ENCODE assay signal across 14 cellular contexts in the genomic region with DNA sequence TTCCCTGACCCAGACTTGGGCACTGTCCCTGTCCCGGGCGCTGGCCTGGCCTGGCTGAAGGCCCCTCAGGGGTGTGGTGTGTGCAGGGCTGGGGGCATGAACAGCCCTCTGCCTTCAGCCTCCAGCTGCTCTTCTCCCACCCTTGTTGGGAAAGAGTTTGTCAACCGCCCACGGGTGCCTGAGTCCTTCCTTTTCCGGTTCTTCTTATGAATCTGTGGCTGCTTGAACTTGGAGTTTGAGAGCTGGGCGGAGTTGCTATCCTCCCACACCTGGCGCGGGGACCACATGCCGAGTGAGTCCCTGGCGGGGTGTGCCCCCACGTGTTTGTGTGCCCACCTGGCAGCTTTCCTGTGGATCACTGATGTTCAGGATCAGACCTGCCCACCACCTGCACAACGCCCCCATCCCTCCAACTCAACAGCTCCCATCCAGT. TPM values are rescaled to one million over a fixed set of nuclear protein-coding genes. Genes with fewer than 3 reads are reported as not detected.
A peak's percentile ranks its signal among the peaks of the same experiment; 100 is the strongest.
DNase-seq lines count a peak whose midpoint lies in the region; ATAC-seq, FAIRE-seq and TF ChIP-seq lines count a peak whose summit lies in the region.
"Had no signal": no experiment of that assay in that cellular context is flagged by ENCODE, and none has a peak within 500 bp of the region (broad histone marks: within the 10 kb centered on the region; RNA-seq: fewer than 3 reads in every experiment).

No MANE protein-coding gene starts in this region.

- POLR2A ChIA-PET in HepG2 (lab: Yijun Ruan, JAX): no interaction called here

- H3K4me3 ChIP-seq in right lobe of liver (no peak overlapping the region), HepG2 (replicated peaks in 1 of 3; ENCODE audit: insufficient read depth in 1 of 3, low read depth in 2 of 3, low read length in 3 of 3) (no peak overlapping the region), keratinocyte (ENCODE audit: control insufficient read depth in 2 of 3, extremely low read depth in 1 of 3, insufficient read depth in 2 of 3, low read depth in 1 of 3, low read length in 3 of 3) (peak overlapping the region in 1 of 3 experiments; percentile 7), upper lobe of right lung (no peak overlapping the region)

- H3K36me3 ChIP-seq in right lobe of liver (no peaks in the 10 kb centered on the region), HepG2 (replicated peaks in 1 of 2; ENCODE audit: control insufficient read depth in 1 of 2, insufficient read depth in 2 of 2, low read length in 2 of 2) (no peaks in the 10 kb centered on the region), keratinocyte (ENCODE audit: control insufficient read depth in 2 of 2, extremely low read depth in 1 of 2, insufficient read depth in 2 of 2, low read length in 2 of 2) (no peaks in the 10 kb centered on the region), upper lobe of right lung (no peaks in the 10 kb centered on the region)

- BruUV-seq in HepG2 (replicated peaks; lab: Mats Ljungman, UMichigan): no TSS peak

- H3K9me3 ChIP-seq in right lobe of liver (no peaks in the 10 kb centered on the region), HepG2 (ENCODE audit: low read length) (no peaks in the 10 kb centered on the region), keratinocyte (ENCODE audit: control insufficient read depth, low read depth, low read length) (no peaks in the 10 kb centered on the region), upper lobe of right lung (no peaks in the 10 kb centered on the region)

- H3K79me2 ChIP-seq in HepG2 (ENCODE audit: insufficient read depth, low read length) (no peaks in the 10 kb centered on the region), keratinocyte (ENCODE audit: control insufficient read depth, insufficient read depth, low read length) (no peaks in the 10 kb centered on the region)

- 20% methylated on average over 1 of the region's 12 CpGs for WGBS in right lobe of liver (ENCODE audit: insufficient coverage, low coverage, low lambda C conversion rate, missing lambda C conversion rate)
- 38% methylated on average over 6 of the region's 12 CpGs for WGBS in HepG2 (ENCODE audit: low lambda C conversion rate)

- H4K20me1 ChIP-seq in HepG2 (ENCODE audit: insufficient read depth, low read length) (no peaks in the 10 kb centered on the region), keratinocyte (ENCODE audit: control insufficient read depth, extremely low read depth, insufficient read depth, low read length) (no peaks in the 10 kb centered on the region)

- CTCF ChIA-PET in HepG2 (lab: Yijun Ruan, JAX; ENCODE audit: low intra/inter-chr PET ratio, low total read pairs): no interaction called here

- intact Hi-C loops in right lobe of liver (cut with DNase I): no loop called here
- intact Hi-C loops in HepG2 (cut with micrococcal nuclease; ENCODE audit: unreplicated experiment): no loop called here
- intact Hi-C loops in upper lobe of right lung (cut with DNase I): no loop called here

- TF ChIP-seq RAD21 in HepG2 (CRISPR knock-in tag; IDR thresholded peaks at IDR 0.05): no peak

- no peak overlapping the region for H2AFZ ChIP-seq in HepG2 (ENCODE audit: low read length)
- peak overlapping the region; percentile 63 for H2AFZ ChIP-seq in keratinocyte (ENCODE audit: control insufficient read depth, low read length)

- DNase-seq in right lobe of liver: no peak
- DNase-seq in HepG2 (ENCODE audit: low spot score): no peak
- DNase-seq in NCI-H345 (lab: John Stamatoyannopoulos, UW): peak; percentile 59
- no peak for DNase-seq in keratinocyte (ENCODE audit: low read depth, low spot score)
- peak; percentile 78 for DNase-seq in upper lobe of right lung
- DNase-seq in SHP77 treated with DMSO at 0.1 percent for 48 hours (lab: John Stamatoyannopoulos, UW): no peak
- no peak for DNase-seq in activated CD4-positive, alpha-beta T cell treated with anti-CD3 and anti-CD28 coated beads for 1 hour
- DNase-seq: DND-41; effector CD8-positive, alpha-beta T cell; foreskin fibroblast; immature natural killer cell; NCI-H1092 treated with DMSO at 0.1 percent for 48 hours; stimulated activated naive CD8-positive, alpha-beta T cell treated with anti-CD3 and anti-CD28 coated beads, Interleukin-15, amount 100 ng/mL, for 72 hours had no signal

- TF ChIP-seq EP300 in HepG2 (IDR thresholded peaks at IDR 0.05; ENCODE audit: low read depth in 2 of 2, low read length in 2 of 2): no peak
- TF ChIP-seq EP300 in HepG2 (CRISPR knock-in tag; IDR thresholded peaks at IDR 0.05; ENCODE audit: borderline replicate concordance): no peak

- TF ChIP-seq CTCF in right lobe of liver (IDR thresholded peaks at IDR 0.05): no peak
- TF ChIP-seq CTCF in HepG2 (CRISPR knock-in tag; IDR thresholded peaks at IDR 0.05): no peak
- no peak for TF ChIP-seq CTCF in keratinocyte (optimal IDR thresholded peaks at IDR 0.05 in 1 of 3, IDR thresholded peaks at IDR 0.05 in 1 of 3, conservative IDR thresholded peaks at IDR 0.05 in 1 of 3; ENCODE audit: extremely low read depth in 1 of 3, insufficient read depth in 2 of 3, low read length in 3 of 3)
- TF ChIP-seq CTCF in upper lobe of right lung (IDR thresholded peaks at IDR 0.05): no peak

- H3K9ac ChIP-seq in HepG2 (ENCODE audit: insufficient read depth, low read depth, low read length) (no peak overlapping the region), keratinocyte (ENCODE audit: control insufficient read depth, extremely low read depth, insufficient read depth, low read length) (no peak overlapping the region)

- FAIRE-seq in HepG2 (lab: Jason Lieb, UNC): no peak
- FAIRE-seq in keratinocyte (lab: Jason Lieb, UNC): no peak

- ATAC-seq in right lobe of liver: peak; percentile 12 to 36 (median 26)
- ATAC-seq in HepG2: no peak
- ATAC-seq in upper lobe of right lung: peak; percentile 73
- no peak for ATAC-seq in HG03442 (IDR thresholded peaks at IDR 0.05; ENCODE audit: unreplicated experiment)
- ATAC-seq: stimulated activated naive CD8-positive, alpha-beta T cell treated with anti-CD3 and anti-CD28 coated beads, Interleukin-15, amount 100 ng/mL, for 72 hours had no signal

- H3K4me2 ChIP-seq in HepG2 (ENCODE audit: low read depth, low read length): no peak overlapping the region
- H3K4me2 ChIP-seq in keratinocyte (ENCODE audit: control insufficient read depth, extremely low read depth, insufficient read depth, low read depth, low read length): peak overlapping the region; percentile 49

- no peak for TF ChIP-seq POLR2A in right lobe of liver (IDR thresholded peaks at IDR 0.05)
- no peak for TF ChIP-seq POLR2A in HepG2 (IDR thresholded peaks at IDR 0.05; ENCODE audit: insufficient read depth in 1 of 2, low read depth in 2 of 2, low read length in 2 of 2)

- in situ Hi-C loops in HepG2 (cut with HindIII; ENCODE audit: extremely low pct_ligation_motif_present, low pct_unique_long_range_greater_than_20kb): no loop called here

- H3K4me1 ChIP-seq in right lobe of liver (no peaks in the 10 kb centered on the region), HepG2 (ENCODE audit: insufficient read depth, low read length) (peaks cover 36% of the 10 kb centered on the region), keratinocyte (ENCODE audit: control insufficient read depth, extremely low read depth, insufficient read depth, low read length) (peaks cover 11% of the 10 kb centered on the region), upper lobe of right lung (peaks cover 3% of the 10 kb centered on the region)

- no peak overlapping the region for H3K27ac ChIP-seq in right lobe of liver
- H3K27ac ChIP-seq in HepG2 (ENCODE audit: extremely low read length, insufficient read depth, low read length): no peak overlapping the region
- no peak overlapping the region for H3K27ac ChIP-seq in keratinocyte (ENCODE audit: control insufficient read depth, insufficient read depth, low read length)
- no peak overlapping the region for H3K27ac ChIP-seq in upper lobe of right lung

- no peaks in the 10 kb centered on the region for H3K9me1 ChIP-seq in keratinocyte (ENCODE audit: control insufficient read depth, extremely low read depth, insufficient read depth, low read length)

- H3K27me3 ChIP-seq in right lobe of liver: no peaks in the 10 kb centered on the region
- H3K27me3 ChIP-seq in HepG2 (ENCODE audit: control insufficient read depth in 1 of 2, insufficient read depth in 2 of 2, low read length in 2 of 2): peaks cover 5 to 41% of the 10 kb centered on the region in 2 experiments; a peak in 4 of 5 replicates
- H3K27me3 ChIP-seq in keratinocyte (ENCODE audit: control insufficient read depth, extremely low read depth, insufficient read depth, low read length): peaks cover 26% of the 10 kb centered on the region
- peaks cover 8% of the 10 kb centered on the region for H3K27me3 ChIP-seq in upper lobe of right lung

- dilution Hi-C loops in keratinocyte (cut with MboI; ENCODE audit: extremely low pct_ligation_motif_present, low sequenced_read_pairs): no loop called here

RNA-seq across cellular contexts. Expression of gene NFAM1, which starts 13.4 kb away (rescaled TPM):
- total RNA-seq in right lobe of liver (1 to 10 TPM; 2.1 to 6.6 (median 2.4) TPM), HepG2 (2016; rRNA removed; fragmentation: Illumina TruSeq; extraction: Trizol) (not detected in 2 replicates), upper lobe of right lung (12.6 TPM)
- total RNA-seq in HepG2 (2016; cell fraction: cytosol; rRNA removed; fragmentation: Illumina TruSeq; extraction: Trizol; ENCODE audit: low read depth): not detected in 2 replicates
- not detected in 2 replicates for total RNA-seq in HepG2 (2016; cell fraction: insoluble cytoplasmic fraction; rRNA removed; fragmentation: Illumina TruSeq; extraction: Trizol)
- total RNA-seq in HepG2 (2016; cell fraction: membrane; rRNA removed; fragmentation: Illumina TruSeq; extraction: Trizol): not detected in 2 replicates
- total RNA-seq in HepG2 (2016; cell fraction: nucleus; rRNA removed; fragmentation: Illumina TruSeq; extraction: Trizol): not detected in 2 replicates
- polyA plus RNA-seq in HepG2 (2011; rRNA removed) (0.03 and 0.10 TPM in 2 replicates), keratinocyte (0.05 TPM in 1 of 3 replicates, not detected in the others)
- 0.01 TPM in 2 replicates for polyA plus RNA-seq in HepG2 (2011; cell fraction: cytosol; rRNA removed)
- 0.05 TPM in 1 of 2 replicates, not detected in the other for polyA plus RNA-seq in HepG2 (2011; cell fraction: nucleus; rRNA removed)
- 0.24 and 0.35 TPM in 2 replicates for polyA plus RNA-seq in HepG2 (2012)
- polyA plus RNA-seq in HepG2 (2016; cell fraction: cytosol; fragmentation: Illumina TruSeq; extraction: Trizol; ENCODE audit: low read depth): not detected in 2 replicates
- not detected in 2 replicates for polyA plus RNA-seq in HepG2 (2016; cell fraction: insoluble cytoplasmic fraction; fragmentation: Illumina TruSeq; extraction: Trizol; ENCODE audit: low read depth)
- polyA plus RNA-seq in HepG2 (2016; cell fraction: membrane; fragmentation: Illumina TruSeq; extraction: Trizol; ENCODE audit: low read depth): not detected in 2 replicates
- polyA plus RNA-seq in HepG2 (2016; cell fraction: nucleus; fragmentation: Illumina TruSeq; extraction: Trizol; ENCODE audit: insufficient read depth, low read depth): not detected in 2 replicates
- polyA minus RNA-seq in HepG2 (2011; rRNA and poly(A)+ RNA removed; ENCODE audit: low replicate concordance): 0.05 TPM in 1 of 2 replicates, not detected in the other
- polyA minus RNA-seq in HepG2 (2011; cell fraction: cytosol; rRNA and poly(A)+ RNA removed): not detected in 2 replicates
- not detected in 2 replicates for polyA minus RNA-seq in HepG2 (2011; cell fraction: nucleus; rRNA and poly(A)+ RNA removed)
- polyA plus RNA-seq in keratinocyte (2011; ENCODE audit: low read depth): not detected
- polyA plus RNA-seq in keratinocyte (2011; cell fraction: cytosol; rRNA removed): 0.03 and 0.05 TPM in 2 replicates
- 0.01 and 0.09 TPM in 2 replicates for polyA plus RNA-seq in keratinocyte (2011; cell fraction: nucleus; rRNA removed)
- polyA plus RNA-seq in keratinocyte (2012; ENCODE audit: low replicate concordance): 0.01 TPM in 1 of 2 replicates, not detected in the other
- 0.16 TPM in 1 of 3 replicates, not detected in the others for polyA minus RNA-seq in keratinocyte
- polyA minus RNA-seq in keratinocyte (2011; cell fraction: cytosol; rRNA and poly(A)+ RNA removed): not detected
- polyA minus RNA-seq in keratinocyte (2011; cell fraction: nucleus; rRNA and poly(A)+ RNA removed): not detected in 2 replicates

Comparison
In these comparisons a context has a peak if more than half of its experiments do, and no peak if none do; other contexts are left out.
1. ATAC-seq: peak in right lobe of liver (4 of 4) and upper lobe of right lung (single experiment); none in HepG2 (single experiment) and HG03442 (single experiment).
2. DNase-seq: peak in NCI-H345 (single experiment) and upper lobe of right lung (single experiment); none in right lobe of liver (0 of 3), HepG2 (single experiment), keratinocyte (single experiment), SHP77 treated with DMSO at 0.1 percent for 48 hours (single experiment) and activated CD4-positive, alpha-beta T cell treated with anti-CD3 and anti-CD28 coated beads for 1 hour (single experiment).